Comparison of ENCODE assay signal across 9 cellular contexts in genomic region chr14:64680013-64680674, GRCh38. TPM values are rescaled to one million over a fixed set of nuclear protein-coding genes. Genes with fewer than 3 reads are reported as not detected.
DNase-seq lines count a peak whose midpoint lies in the region; ATAC-seq and TF ChIP-seq lines count a peak whose summit lies in the region.
"Had no signal": no experiment of that assay in that cellular context is flagged by ENCODE, and none has a peak within 500 bp of the region (broad histone marks: within the 10 kb centered on the region; RNA-seq: fewer than 3 reads in every experiment).

No MANE protein-coding gene starts in this region.

- H3K14ac ChIP-seq in mesenchymal stem cell (ENCODE audit: low read length in 2 of 2), result no peak overlapping the region

- no peak for DNase-seq in activated CD4-positive, alpha-beta T cell treated with anti-CD3 and anti-CD28 coated beads for 36 hours
- no peak for DNase-seq in activated CD4-positive, alpha-beta T cell treated with anti-CD3 and anti-CD28 coated beads, Interleukin-2, amount 50 U/mL, for 1 hour
- DNase-seq in mesenchymal stem cell, result no peak
- DNase-seq in transverse colon, result peak; percentile 41
- no peak for DNase-seq in HUDEP-2 (lab: John Stamatoyannopoulos, UW; ENCODE audit: unreplicated experiment in 76 of 76)
- no peak for DNase-seq in NCI-H524 (lab: John Stamatoyannopoulos, UW)

- H4K91ac ChIP-seq in mesenchymal stem cell (ENCODE audit: low read length), result no peak overlapping the region

- H3K4me1 ChIP-seq in mesenchymal stem cell (ENCODE audit: control insufficient read depth, insufficient read depth, low read depth, low read length) (peaks cover 20% of the 10 kb centered on the region), transverse colon (peaks cover 30 to 51% (median 34%) of the 10 kb centered on the region in 4 donors)

- H3K4me1 Mint-ChIP-seq in activated CD4-positive, alpha-beta T cell treated with anti-CD3 and anti-CD28 coated beads for 36 hours, result peaks cover 3% of the 10 kb centered on the region
- peaks cover 58% of the 10 kb centered on the region for H3K4me1 Mint-ChIP-seq in brain

- no peak overlapping the region for H3K4me2 ChIP-seq in mesenchymal stem cell (ENCODE audit: low read length, poor library complexity, severe bottlenecking)

- 78% methylated on average over 9 of the region's 9 CpGs for WGBS in mesenchymal stem cell
- 43 to 66% methylated on average over 1 to 9 of the region's 9 CpGs for WGBS in transverse colon (ENCODE audit: low coverage in 1 of 2), 2 donors

- peak overlapping the region; percentile 47 for H3K9ac ChIP-seq in mesenchymal stem cell (ENCODE audit: low read length)

- in situ Hi-C loops in transverse colon (cut with MboI; ENCODE audit: low pct_ligation_motif_present in 1 of 4, low pct_unique_long_range_greater_than_20kb in 1 of 4, low sequenced_read_pairs in 3 of 4), result no loop called here

- H3K27me3 Mint-ChIP-seq in activated CD4-positive, alpha-beta T cell treated with anti-CD3 and anti-CD28 coated beads for 36 hours, result no peaks in the 10 kb centered on the region
- H3K27me3 Mint-ChIP-seq in brain, result peaks cover 7% of the 10 kb centered on the region

- peak overlapping the region; percentile 40 for H2AK5ac ChIP-seq in mesenchymal stem cell (ENCODE audit: low read length, severe bottlenecking)

- H4K8ac ChIP-seq in mesenchymal stem cell (ENCODE audit: low read length), result peak overlapping the region; percentile 86

- H2BK5ac ChIP-seq in mesenchymal stem cell (ENCODE audit: low read depth, low read length, poor library complexity, severe bottlenecking), result peak overlapping the region; percentile 8

- no peak overlapping the region for H2BK12ac ChIP-seq in mesenchymal stem cell (ENCODE audit: low read length in 2 of 2)

- H3K27me3 ChIP-seq in mesenchymal stem cell (ENCODE audit: control insufficient read depth in 1 of 2, insufficient read depth in 1 of 2, low read length in 2 of 2) (no peaks in the 10 kb centered on the region), transverse colon (no peaks in the 10 kb centered on the region)
- H3K27me3 ChIP-seq: ovary had no signal

- intact Hi-C loops in activated CD4-positive, alpha-beta T cell treated with anti-CD3 and anti-CD28 coated beads for 36 hours (cut with DNase I, micrococcal nuclease), result no loop called here
- intact Hi-C loops in transverse colon (cut with DNase I; ENCODE audit: low total_unique reads), result no loop called here

- H3K27ac ChIP-seq in mesenchymal stem cell (ENCODE audit: low read length, poor library complexity, severe bottlenecking), result peak overlapping the region; percentile 7
- H3K27ac ChIP-seq in transverse colon, result peak overlapping the region; percentile 83 to 89 (median 88)

- H3K18ac ChIP-seq in mesenchymal stem cell (ENCODE audit: low read depth in 1 of 2, low read length in 2 of 2), result peak overlapping the region in 1 of 2 experiments; percentile 23

- no peak for TF ChIP-seq CTCF in brain (conservative IDR thresholded peaks at IDR 0.05)
- no peak for TF ChIP-seq CTCF in transverse colon (IDR thresholded peaks at IDR 0.05)

- H3K36me3 ChIP-seq in mesenchymal stem cell (ENCODE audit: control insufficient read depth in 1 of 2, insufficient read depth in 2 of 2, low read depth in 1 of 2, low read length in 2 of 2) (no peaks in the 10 kb centered on the region), transverse colon (no peaks in the 10 kb centered on the region)
- H3K36me3 ChIP-seq: ovary had no signal

- no peaks in the 10 kb centered on the region for H3K79me1 ChIP-seq in mesenchymal stem cell (replicated peaks; ENCODE audit: low read length, poor library complexity, severe bottlenecking)

- ATAC-seq in activated CD4-positive, alpha-beta T cell treated with anti-CD3 and anti-CD28 coated beads for 36 hours, result peak; percentile 60
- ATAC-seq in HG03045 (IDR thresholded peaks at IDR 0.05; ENCODE audit: unreplicated experiment), result no peak

- no peak overlapping the region for H3K4me3 Mint-ChIP-seq in activated CD4-positive, alpha-beta T cell treated with anti-CD3 and anti-CD28 coated beads for 36 hours
- H3K4me3 Mint-ChIP-seq in brain, result no peak overlapping the region

- H3K9me3 ChIP-seq in mesenchymal stem cell (ENCODE audit: control insufficient read depth, low read length), result no peaks in the 10 kb centered on the region
- H3K9me3 ChIP-seq in transverse colon, result no peaks in the 10 kb centered on the region
- H3K9me3 ChIP-seq: ovary had no signal

- H2BK15ac ChIP-seq in mesenchymal stem cell (ENCODE audit: low read depth, poor library complexity, severe bottlenecking), result no peak overlapping the region

- CTCF ChIA-PET in activated CD4-positive, alpha-beta T cell treated with anti-CD3 and anti-CD28 coated beads for 36 hours (lab: Charles Lee), result interaction anchor here (0.6 to 1.3 kb wide), 2 partner anchors 23 to 212 kb away, joined by 3 to 4 read pairs; no protein-coding TSS in a partner anchor

- peak overlapping the region in 1 of 2 experiments; percentile 18 for H3K23ac ChIP-seq in mesenchymal stem cell (ENCODE audit: low read length in 2 of 2)

- peak overlapping the region; percentile 29 for H2AFZ ChIP-seq in mesenchymal stem cell (ENCODE audit: low read depth, low read length)

- H3K9me3 Mint-ChIP-seq in activated CD4-positive, alpha-beta T cell treated with anti-CD3 and anti-CD28 coated beads for 36 hours (ENCODE audit: low read depth), result no peaks in the 10 kb centered on the region
- no peaks in the 10 kb centered on the region for H3K9me3 Mint-ChIP-seq in brain

- no peak overlapping the region for H2BK120ac ChIP-seq in mesenchymal stem cell (ENCODE audit: low read depth, low read length)

- POLR2A ChIA-PET in activated CD4-positive, alpha-beta T cell treated with anti-CD3 and anti-CD28 coated beads for 36 hours (lab: Charles Lee), result no interaction called here

- no peak for TF ChIP-seq POLR2A in transverse colon (IDR thresholded peaks at IDR 0.05)

- no peaks in the 10 kb centered on the region for H3K36me3 Mint-ChIP-seq in activated CD4-positive, alpha-beta T cell treated with anti-CD3 and anti-CD28 coated beads for 36 hours (ENCODE audit: low read depth)
- H3K36me3 Mint-ChIP-seq in brain, result no peaks in the 10 kb centered on the region

- TF ChIP-seq EP300 in transverse colon (IDR thresholded peaks at IDR 0.05; ENCODE audit: low read depth), result no peak

- H3K4me3 ChIP-seq in mesenchymal stem cell (ENCODE audit: insufficient read depth in 1 of 2, low read depth in 1 of 2, low read length in 2 of 2) (no peak overlapping the region), transverse colon (no peak overlapping the region)
- H3K4me3 ChIP-seq: ovary had no signal

- H3K27ac Mint-ChIP-seq in activated CD4-positive, alpha-beta T cell treated with anti-CD3 and anti-CD28 coated beads for 36 hours, result no peak overlapping the region
- H3K27ac Mint-ChIP-seq in brain, result peak overlapping the region; percentile 68 to 93 (median 88)

- H3K4ac ChIP-seq in mesenchymal stem cell (ENCODE audit: low read depth in 1 of 2, low read length in 2 of 2), result peak overlapping the region in 1 of 2 experiments; percentile 2

RNA-seq across cellular contexts. Expression of gene PLEKHG3, which starts 24.1 kb away (rescaled TPM):
- 1 to 10 TPM; 6.3 to 7.1 TPM for total RNA-seq in activated CD4-positive, alpha-beta T cell treated with anti-CD3 and anti-CD28 coated beads for 36 hours
- 50.7 TPM for polyA plus RNA-seq in brain (ENCODE audit: insufficient read depth, low read depth, low replicate concordance)
- polyA plus RNA-seq in mesenchymal stem cell (2013, experiment 1 of 2), result 14.9 TPM
- polyA plus RNA-seq in mesenchymal stem cell (2013, experiment 2 of 2), result 14.3 TPM
- 100 to 1,000 TPM in 2 of 4 donors, 10 to 100 TPM in 2; 58.1 to 273 (median 94.7) TPM for total RNA-seq in transverse colon

Comparison
In these comparisons a context has a peak if more than half of its experiments do, and no peak if none do; other contexts are left out.
1. RNA of gene PLEKHG3, which starts 24.1 kb away (total RNA-seq): 58.1 to 273 TPM in transverse colon; 6.3 to 7.1 TPM in activated CD4-positive, alpha-beta T cell treated with anti-CD3 and anti-CD28 coated beads for 36 hours; every median in the first group is over 4 times any median in the second.